1 cellular context compared by ENCODE assay signal in genomic region chr4:23889814-23890269, GRCh38.
TF ChIP-seq lines count a peak whose summit lies in the region.

A gene with protein sequence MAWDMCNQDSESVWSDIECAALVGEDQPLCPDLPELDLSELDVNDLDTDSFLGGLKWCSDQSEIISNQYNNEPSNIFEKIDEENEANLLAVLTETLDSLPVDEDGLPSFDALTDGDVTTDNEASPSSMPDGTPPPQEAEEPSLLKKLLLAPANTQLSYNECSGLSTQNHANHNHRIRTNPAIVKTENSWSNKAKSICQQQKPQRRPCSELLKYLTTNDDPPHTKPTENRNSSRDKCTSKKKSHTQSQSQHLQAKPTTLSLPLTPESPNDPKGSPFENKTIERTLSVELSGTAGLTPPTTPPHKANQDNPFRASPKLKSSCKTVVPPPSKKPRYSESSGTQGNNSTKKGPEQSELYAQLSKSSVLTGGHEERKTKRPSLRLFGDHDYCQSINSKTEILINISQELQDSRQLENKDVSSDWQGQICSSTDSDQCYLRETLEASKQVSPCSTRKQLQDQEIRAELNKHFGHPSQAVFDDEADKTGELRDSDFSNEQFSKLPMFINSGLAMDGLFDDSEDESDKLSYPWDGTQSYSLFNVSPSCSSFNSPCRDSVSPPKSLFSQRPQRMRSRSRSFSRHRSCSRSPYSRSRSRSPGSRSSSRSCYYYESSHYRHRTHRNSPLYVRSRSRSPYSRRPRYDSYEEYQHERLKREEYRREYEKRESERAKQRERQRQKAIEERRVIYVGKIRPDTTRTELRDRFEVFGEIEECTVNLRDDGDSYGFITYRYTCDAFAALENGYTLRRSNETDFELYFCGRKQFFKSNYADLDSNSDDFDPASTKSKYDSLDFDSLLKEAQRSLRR (minus strand): TSS chr4:23890047. CDS start chr4:23889957, 90 bp downstream.

TF ChIP-seq in HepG2, 621 proteins besides CTCF, POLR2A, EP300 and RAD21 (continued from another document and continues in another):
- TF ChIP-seq, protein P1, sequence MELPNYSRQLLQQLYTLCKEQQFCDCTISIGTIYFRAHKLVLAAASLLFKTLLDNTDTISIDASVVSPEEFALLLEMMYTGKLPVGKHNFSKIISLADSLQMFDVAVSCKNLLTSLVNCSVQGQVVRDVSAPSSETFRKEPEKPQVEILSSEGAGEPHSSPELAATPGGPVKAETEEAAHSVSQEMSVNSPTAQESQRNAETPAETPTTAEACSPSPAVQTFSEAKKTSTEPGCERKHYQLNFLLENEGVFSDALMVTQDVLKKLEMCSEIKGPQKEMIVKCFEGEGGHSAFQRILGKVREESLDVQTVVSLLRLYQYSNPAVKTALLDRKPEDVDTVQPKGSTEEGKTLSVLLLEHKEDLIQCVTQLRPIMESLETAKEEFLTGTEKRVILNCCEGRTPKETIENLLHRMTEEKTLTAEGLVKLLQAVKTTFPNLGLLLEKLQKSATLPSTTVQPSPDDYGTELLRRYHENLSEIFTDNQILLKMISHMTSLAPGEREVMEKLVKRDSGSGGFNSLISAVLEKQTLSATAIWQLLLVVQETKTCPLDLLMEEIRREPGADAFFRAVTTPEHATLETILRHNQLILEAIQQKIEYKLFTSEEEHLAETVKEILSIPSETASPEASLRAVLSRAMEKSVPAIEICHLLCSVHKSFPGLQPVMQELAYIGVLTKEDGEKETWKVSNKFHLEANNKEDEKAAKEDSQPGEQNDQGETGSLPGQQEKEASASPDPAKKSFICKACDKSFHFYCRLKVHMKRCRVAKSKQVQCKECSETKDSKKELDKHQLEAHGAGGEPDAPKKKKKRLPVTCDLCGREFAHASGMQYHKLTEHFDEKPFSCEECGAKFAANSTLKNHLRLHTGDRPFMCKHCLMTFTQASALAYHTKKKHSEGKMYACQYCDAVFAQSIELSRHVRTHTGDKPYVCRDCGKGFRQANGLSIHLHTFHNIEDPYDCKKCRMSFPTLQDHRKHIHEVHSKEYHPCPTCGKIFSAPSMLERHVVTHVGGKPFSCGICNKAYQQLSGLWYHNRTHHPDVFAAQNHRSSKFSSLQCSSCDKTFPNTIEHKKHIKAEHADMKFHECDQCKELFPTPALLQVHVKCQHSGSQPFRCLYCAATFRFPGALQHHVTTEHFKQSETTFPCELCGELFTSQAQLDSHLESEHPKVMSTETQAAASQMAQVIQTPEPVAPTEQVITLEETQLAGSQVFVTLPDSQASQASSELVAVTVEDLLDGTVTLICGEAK (IDR thresholded peaks at IDR 0.05) = no peak
- TF ChIP-seq, protein P1 (CRISPR knock-in tag; IDR thresholded peaks at IDR 0.05) = no peak
- TF ChIP-seq ZNF724P (CRISPR knock-in tag; IDR thresholded peaks at IDR 0.05; ENCODE audit: borderline replicate concordance) (0 out of 2 replicates have a peak, but pooled peaks have one; percentile 38), PTBP1 (IDR thresholded peaks at IDR 0.05; ENCODE audit: low read depth, low read length, poor library complexity, severe bottlenecking) (no peak), SAP130 (CRISPR knock-in tag; IDR thresholded peaks at IDR 0.05; ENCODE audit: low read depth) (peak; percentile 91), KAT2B (IDR thresholded peaks at IDR 0.05; ENCODE audit: borderline replicate concordance, low read depth, low read length) (no peak), KAT8 (CRISPR knock-in tag; IDR thresholded peaks at IDR 0.05) (0 out of 2 replicates have a peak, but pooled peaks have one; percentile 9), MAFG (CRISPR knock-in tag; IDR thresholded peaks at IDR 0.05) (no peak), MXD1 (CRISPR knock-in tag; IDR thresholded peaks at IDR 0.05) (0 out of 2 replicates have a peak, but pooled peaks have one; percentile 35), TAF1 (CRISPR knock-in tag; IDR thresholded peaks at IDR 0.05) (peak; percentile 74), THAP9 (CRISPR knock-in tag; IDR thresholded peaks at IDR 0.05; ENCODE audit: borderline replicate concordance) (no peak), ZSCAN22 (CRISPR knock-in tag; IDR thresholded peaks at IDR 0.05) (no peak), HNRNPUL1 (IDR thresholded peaks at IDR 0.05; ENCODE audit: low read depth, low read length) (no peak), YEATS4 (CRISPR knock-in tag; IDR thresholded peaks at IDR 0.05; ENCODE audit: borderline replicate concordance) (no peak), RXRA (CRISPR knock-in tag; IDR thresholded peaks at IDR 0.05) (no peak), ZIK1 (CRISPR knock-in tag; IDR thresholded peaks at IDR 0.05; ENCODE audit: borderline replicate concordance, low read depth) (no peak), ZNF777 (CRISPR knock-in tag; IDR thresholded peaks at IDR 0.05) (no peak), ZBTB21 (CRISPR knock-in tag; IDR thresholded peaks at IDR 0.05) (peak; percentile 89), ZSCAN25 (CRISPR knock-in tag; IDR thresholded peaks at IDR 0.05) (no peak), ATM (IDR thresholded peaks at IDR 0.05; ENCODE audit: borderline replicate concordance) (no peak), NR3C1 (CRISPR knock-in tag; IDR thresholded peaks at IDR 0.05) (no peak), ADNP (CRISPR knock-in tag; IDR thresholded peaks at IDR 0.05) (no peak), NAIF1 (CRISPR knock-in tag; IDR thresholded peaks at IDR 0.05; ENCODE audit: borderline replicate concordance) (no peak), MEIS1 (CRISPR knock-in tag; IDR thresholded peaks at IDR 0.05; ENCODE audit: borderline replicate concordance) (peak; percentile 76; the same call in 1 of the 2 replicates), MIER3 (CRISPR knock-in tag; IDR thresholded peaks at IDR 0.05; ENCODE audit: borderline replicate concordance) (0 out of 2 replicates have a peak, but pooled peaks have one; percentile 28), RAD51 (IDR thresholded peaks at IDR 0.05; ENCODE audit: borderline replicate concordance) (0 out of 2 replicates have a peak, but pooled peaks have one; percentile 53), KDM5B (CRISPR knock-in tag; IDR thresholded peaks at IDR 0.05; ENCODE audit: borderline replicate concordance) (peak; percentile 71; the same call in 1 of the 2 replicates), ZNF446 (CRISPR knock-in tag; IDR thresholded peaks at IDR 0.05) (no peak), HNF4A (CRISPR knock-in tag; IDR thresholded peaks at IDR 0.05) (no peak), SMAD3 (CRISPR knock-in tag; IDR thresholded peaks at IDR 0.05) (no peak), BRCA1 (CRISPR knock-in tag; IDR thresholded peaks at IDR 0.05) (no peak), RFX5 (IDR thresholded peaks at IDR 0.05; ENCODE audit: low read depth, low read length) (peak; percentile 19; the same call in 1 of the 2 replicates)
- TF ChIP-seq, protein P2, sequence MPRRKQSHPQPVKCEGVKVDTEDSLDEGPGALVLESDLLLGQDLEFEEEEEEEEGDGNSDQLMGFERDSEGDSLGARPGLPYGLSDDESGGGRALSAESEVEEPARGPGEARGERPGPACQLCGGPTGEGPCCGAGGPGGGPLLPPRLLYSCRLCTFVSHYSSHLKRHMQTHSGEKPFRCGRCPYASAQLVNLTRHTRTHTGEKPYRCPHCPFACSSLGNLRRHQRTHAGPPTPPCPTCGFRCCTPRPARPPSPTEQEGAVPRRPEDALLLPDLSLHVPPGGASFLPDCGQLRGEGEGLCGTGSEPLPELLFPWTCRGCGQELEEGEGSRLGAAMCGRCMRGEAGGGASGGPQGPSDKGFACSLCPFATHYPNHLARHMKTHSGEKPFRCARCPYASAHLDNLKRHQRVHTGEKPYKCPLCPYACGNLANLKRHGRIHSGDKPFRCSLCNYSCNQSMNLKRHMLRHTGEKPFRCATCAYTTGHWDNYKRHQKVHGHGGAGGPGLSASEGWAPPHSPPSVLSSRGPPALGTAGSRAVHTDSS (CRISPR knock-in tag; conservative IDR thresholded peaks at IDR 0.05) = no peak
- TF ChIP-seq, protein P3, sequence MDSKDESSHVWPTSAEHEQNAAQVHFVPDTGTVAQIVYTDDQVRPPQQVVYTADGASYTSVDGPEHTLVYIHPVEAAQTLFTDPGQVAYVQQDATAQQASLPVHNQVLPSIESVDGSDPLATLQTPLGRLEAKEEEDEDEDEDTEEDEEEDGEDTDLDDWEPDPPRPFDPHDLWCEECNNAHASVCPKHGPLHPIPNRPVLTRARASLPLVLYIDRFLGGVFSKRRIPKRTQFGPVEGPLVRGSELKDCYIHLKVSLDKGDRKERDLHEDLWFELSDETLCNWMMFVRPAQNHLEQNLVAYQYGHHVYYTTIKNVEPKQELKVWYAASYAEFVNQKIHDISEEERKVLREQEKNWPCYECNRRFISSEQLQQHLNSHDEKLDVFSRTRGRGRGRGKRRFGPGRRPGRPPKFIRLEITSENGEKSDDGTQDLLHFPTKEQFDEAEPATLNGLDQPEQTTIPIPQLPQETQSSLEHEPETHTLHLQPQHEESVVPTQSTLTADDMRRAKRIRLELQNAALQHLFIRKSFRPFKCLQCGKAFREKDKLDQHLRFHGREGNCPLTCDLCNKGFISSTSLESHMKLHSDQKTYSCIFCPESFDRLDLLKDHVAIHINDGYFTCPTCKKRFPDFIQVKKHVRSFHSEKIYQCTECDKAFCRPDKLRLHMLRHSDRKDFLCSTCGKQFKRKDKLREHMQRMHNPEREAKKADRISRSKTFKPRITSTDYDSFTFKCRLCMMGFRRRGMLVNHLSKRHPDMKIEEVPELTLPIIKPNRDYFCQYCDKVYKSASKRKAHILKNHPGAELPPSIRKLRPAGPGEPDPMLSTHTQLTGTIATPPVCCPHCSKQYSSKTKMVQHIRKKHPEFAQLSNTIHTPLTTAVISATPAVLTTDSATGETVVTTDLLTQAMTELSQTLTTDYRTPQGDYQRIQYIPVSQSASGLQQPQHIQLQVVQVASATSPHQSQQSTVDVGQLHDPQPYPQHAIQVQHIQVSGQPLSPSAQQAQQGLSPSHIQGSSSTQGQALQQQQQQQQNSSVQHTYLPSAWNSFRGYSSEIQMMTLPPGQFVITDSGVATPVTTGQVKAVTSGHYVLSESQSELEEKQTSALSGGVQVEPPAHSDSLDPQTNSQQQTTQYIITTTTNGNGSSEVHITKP (CRISPR knock-in tag; IDR thresholded peaks at IDR 0.05; ENCODE audit: low read depth) = 0 out of 2 replicates have a peak, but pooled peaks have one; percentile 34
- TF ChIP-seq, protein P4, sequence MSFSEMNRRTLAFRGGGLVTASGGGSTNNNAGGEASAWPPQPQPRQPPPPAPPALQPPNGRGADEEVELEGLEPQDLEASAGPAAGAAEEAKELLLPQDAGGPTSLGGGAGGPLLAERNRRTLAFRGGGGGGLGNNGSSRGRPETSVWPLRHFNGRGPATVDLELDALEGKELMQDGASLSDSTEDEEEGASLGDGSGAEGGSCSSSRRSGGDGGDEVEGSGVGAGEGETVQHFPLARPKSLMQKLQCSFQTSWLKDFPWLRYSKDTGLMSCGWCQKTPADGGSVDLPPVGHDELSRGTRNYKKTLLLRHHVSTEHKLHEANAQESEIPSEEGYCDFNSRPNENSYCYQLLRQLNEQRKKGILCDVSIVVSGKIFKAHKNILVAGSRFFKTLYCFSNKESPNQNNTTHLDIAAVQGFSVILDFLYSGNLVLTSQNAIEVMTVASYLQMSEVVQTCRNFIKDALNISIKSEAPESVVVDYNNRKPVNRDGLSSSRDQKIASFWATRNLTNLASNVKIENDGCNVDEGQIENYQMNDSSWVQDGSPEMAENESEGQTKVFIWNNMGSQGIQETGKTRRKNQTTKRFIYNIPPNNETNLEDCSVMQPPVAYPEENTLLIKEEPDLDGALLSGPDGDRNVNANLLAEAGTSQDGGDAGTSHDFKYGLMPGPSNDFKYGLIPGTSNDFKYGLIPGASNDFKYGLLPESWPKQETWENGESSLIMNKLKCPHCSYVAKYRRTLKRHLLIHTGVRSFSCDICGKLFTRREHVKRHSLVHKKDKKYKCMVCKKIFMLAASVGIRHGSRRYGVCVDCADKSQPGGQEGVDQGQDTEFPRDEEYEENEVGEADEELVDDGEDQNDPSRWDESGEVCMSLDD (CRISPR knock-in tag; IDR thresholded peaks at IDR 0.05; ENCODE audit: borderline replicate concordance) = no peak
